In genomic region chr5:1662559-1663043, GRCh38 we compare ENCODE assay signal across 22 cellular contexts.
DNase-seq lines count a peak whose midpoint lies in the region; ATAC-seq, FAIRE-seq and TF ChIP-seq lines count a peak whose summit lies in the region.
"Had no signal": no experiment of that assay in that cellular context is flagged by ENCODE, and none has a peak within 500 bp of the region (broad histone marks: within the 10 kb centered on the region; RNA-seq: fewer than 3 reads in every experiment).

No MANE protein-coding gene starts in this region.

- H3K36me3 Mint-ChIP-seq in type B pancreatic cell, result no peaks in the 10 kb centered on the region
- H3K36me3 Mint-ChIP-seq in activated T-helper 1 cell treated with anti-CD3 and anti-CD28 coated beads, Interleukin-12 subunit alpha, Interleukin-12 subunit beta, Interleukin-2, Interleukin-4 antibody, amounts not matched to agents 30 ng/mL and 10 ng/mL and 1 ng/mL, durations not matched to agents 14 hours and 24 hours and 36 hours (ENCODE audit: low read depth), result no peaks in the 10 kb centered on the region

- POLR2A ChIA-PET in PC-3 (lab: Charles Lee; ENCODE audit: unreplicated experiment), result no interaction called here

- no peaks in the 10 kb centered on the region for H3K79me2 ChIP-seq in PC-3 (ENCODE audit: low read length)

- H3K4me1 ChIP-seq in PC-3 (ENCODE audit: insufficient read depth, low read length), result no peaks in the 10 kb centered on the region

- no peak overlapping the region for H3K9ac ChIP-seq in PC-3 (ENCODE audit: low read length)

- BruUV-seq in PC-3 (replicated peaks; lab: Mats Ljungman, UMichigan), result no TSS peak

- no peak for ATAC-seq in Right ventricle myocardium inferior
- no peak for ATAC-seq in PC-3
- ATAC-seq: GM12878 had no signal

- no peaks in the 10 kb centered on the region for H3K36me3 ChIP-seq in bronchial epithelial cell (ENCODE audit: control insufficient read depth, insufficient read depth, low read length)
- H3K36me3 ChIP-seq in PC-3 (ENCODE audit: low read depth, low read length), result no peaks in the 10 kb centered on the region
- H3K36me3 ChIP-seq: MG63 had no signal

- no peaks in the 10 kb centered on the region for H3K9me3 Mint-ChIP-seq in type B pancreatic cell
- no peaks in the 10 kb centered on the region for H3K9me3 Mint-ChIP-seq in activated T-helper 1 cell treated with anti-CD3 and anti-CD28 coated beads, Interleukin-12 subunit alpha, Interleukin-12 subunit beta, Interleukin-2, Interleukin-4 antibody, amounts not matched to agents 30 ng/mL and 10 ng/mL and 1 ng/mL, durations not matched to agents 14 hours and 24 hours and 36 hours

- H3K9me3 ChIP-seq in PC-3 (ENCODE audit: low read length), result no peaks in the 10 kb centered on the region
- H3K9me3 ChIP-seq: MG63 had no signal

- H3F3A ChIP-seq in PC-3 (ENCODE audit: low read length, unreplicated experiment), result no peaks in the 10 kb centered on the region

- no peak overlapping the region for H3K4me2 ChIP-seq in PC-3 (ENCODE audit: low read length)

- peak; percentile 80 for FAIRE-seq in bronchial epithelial cell (lab: Jason Lieb, UNC)
- FAIRE-seq: GM12878, GM18507, RCC 7860 had no signal

- CTCF ChIA-PET in PC-3 (lab: Charles Lee), result no interaction called here

- H3K4me3 ChIP-seq in bronchial epithelial cell (ENCODE audit: low read depth, low read length) (no peak overlapping the region), PC-3 (ENCODE audit: low read length) (no peak overlapping the region)
- H3K4me3 ChIP-seq: GM12878, MG63 had no signal

- DNase-seq in cardiac septum (ENCODE audit: low spot score), result peak; percentile 53
- DNase-seq in Right ventricle myocardium inferior (ENCODE audit: missing footprints), result no peak
- DNase-seq in bronchial epithelial cell (ENCODE audit: low read depth), result no peak
- peak; percentile 72 for DNase-seq in mesenteric fat pad (ENCODE audit: low spot score)
- peak; percentile 40 for DNase-seq in type B pancreatic cell (ENCODE audit: extremely low spot score, unreplicated experiment)
- no peak for DNase-seq in PC-3
- no peak for DNase-seq in COLO829 (ENCODE audit: low spot score)
- DNase-seq in activated T-helper 1 cell treated with anti-CD3 and anti-CD28 coated beads, Interleukin-12 subunit alpha, Interleukin-12 subunit beta, Interleukin-2, Interleukin-4 antibody, amounts not matched to agents 30 ng/mL and 10 ng/mL and 1 ng/mL, durations not matched to agents 14 hours and 24 hours and 36 hours (ENCODE audit: low spot score), result no peak
- DNase-seq: ACHN; Calu3; CD4-positive, CD25-positive, alpha-beta regulatory T cell; DMS79; MG63; NCI-H1105 treated with DMSO at 0.1 percent for 48 hours; NCI-H1930; NCI-H2171; NCI-H510A; NCI-H82; SIG-M5 had no signal

- intact Hi-C loops in cardiac septum (cut with DNase I) (no loop called here), Right ventricle myocardium inferior (cut with DNase I) (no loop called here), PC-3 (cut with micrococcal nuclease) (no loop called here)
- intact Hi-C loops in activated T-helper 1 cell treated with anti-CD3 and anti-CD28 coated beads, Interleukin-12 subunit alpha, Interleukin-12 subunit beta, Interleukin-2, Interleukin-4 antibody, amounts not matched to agents 30 ng/mL and 10 ng/mL and 1 ng/mL, durations not matched to agents 14 hours and 24 hours and 36 hours (cut with micrococcal nuclease), result no loop called here

- TF ChIP-seq CTCF in bronchial epithelial cell (IDR thresholded peaks at IDR 0.05; ENCODE audit: insufficient read depth, low read length, severe bottlenecking) (no peak), type B pancreatic cell (conservative IDR thresholded peaks at IDR 0.05) (no peak), PC-3 (conservative IDR thresholded peaks at IDR 0.05; ENCODE audit: low read depth, low read length) (no peak)

- H3K27me3 Mint-ChIP-seq in type B pancreatic cell, result peaks cover 68% of the 10 kb centered on the region
- H3K27me3 Mint-ChIP-seq in activated T-helper 1 cell treated with anti-CD3 and anti-CD28 coated beads, Interleukin-12 subunit alpha, Interleukin-12 subunit beta, Interleukin-2, Interleukin-4 antibody, amounts not matched to agents 30 ng/mL and 10 ng/mL and 1 ng/mL, durations not matched to agents 14 hours and 24 hours and 36 hours (ENCODE audit: insufficient read depth), result peaks cover 24% of the 10 kb centered on the region

- H3K27ac Mint-ChIP-seq in type B pancreatic cell, result no peak overlapping the region
- H3K27ac Mint-ChIP-seq in activated T-helper 1 cell treated with anti-CD3 and anti-CD28 coated beads, Interleukin-12 subunit alpha, Interleukin-12 subunit beta, Interleukin-2, Interleukin-4 antibody, amounts not matched to agents 30 ng/mL and 10 ng/mL and 1 ng/mL, durations not matched to agents 14 hours and 24 hours and 36 hours, result no peak overlapping the region

- no peak overlapping the region for H2AFZ ChIP-seq in PC-3 (ENCODE audit: low read length)

- no peak overlapping the region for H3K4me3 Mint-ChIP-seq in type B pancreatic cell
- no peak overlapping the region for H3K4me3 Mint-ChIP-seq in activated T-helper 1 cell treated with anti-CD3 and anti-CD28 coated beads, Interleukin-12 subunit alpha, Interleukin-12 subunit beta, Interleukin-2, Interleukin-4 antibody, amounts not matched to agents 30 ng/mL and 10 ng/mL and 1 ng/mL, durations not matched to agents 14 hours and 24 hours and 36 hours
- H3K4me3 Mint-ChIP-seq: CD4-positive, CD25-positive, alpha-beta regulatory T cell had no signal

- no peaks in the 10 kb centered on the region for H4K20me1 ChIP-seq in PC-3 (ENCODE audit: low read length)

- H3K4me1 Mint-ChIP-seq in type B pancreatic cell (ENCODE audit: unreplicated experiment), result no peaks in the 10 kb centered on the region
- no peaks in the 10 kb centered on the region for H3K4me1 Mint-ChIP-seq in activated T-helper 1 cell treated with anti-CD3 and anti-CD28 coated beads, Interleukin-12 subunit alpha, Interleukin-12 subunit beta, Interleukin-2, Interleukin-4 antibody, amounts not matched to agents 30 ng/mL and 10 ng/mL and 1 ng/mL, durations not matched to agents 14 hours and 24 hours and 36 hours (ENCODE audit: low read depth)

- H3K27ac ChIP-seq in PC-3 (ENCODE audit: low read length), result no peak overlapping the region

- no peaks in the 10 kb centered on the region for H3K9me2 ChIP-seq in PC-3 (replicated peaks; ENCODE audit: low read length)

- peaks cover 15% of the 10 kb centered on the region for H3K27me3 ChIP-seq in bronchial epithelial cell (ENCODE audit: control insufficient read depth, insufficient read depth, low read length)
- peaks cover 44% of the 10 kb centered on the region for H3K27me3 ChIP-seq in PC-3 (ENCODE audit: low read length)

Comparison
In these comparisons a context has a peak if more than half of its experiments do, and no peak if none do; other contexts are left out.
1. DNase-seq: peak in cardiac septum (single experiment), mesenteric fat pad (single experiment) and type B pancreatic cell (single experiment); none in Right ventricle myocardium inferior (single experiment), bronchial epithelial cell (single experiment), PC-3 (single experiment), COLO829 (single experiment) and activated T-helper 1 cell treated with anti-CD3 and anti-CD28 coated beads, Interleukin-12 subunit alpha, Interleukin-12 subunit beta, Interleukin-2, Interleukin-4 antibody, amounts not matched to agents 30 ng/mL and 10 ng/mL and 1 ng/mL, durations not matched to agents 14 hours and 24 hours and 36 hours (single experiment).